In the genomic region with DNA sequence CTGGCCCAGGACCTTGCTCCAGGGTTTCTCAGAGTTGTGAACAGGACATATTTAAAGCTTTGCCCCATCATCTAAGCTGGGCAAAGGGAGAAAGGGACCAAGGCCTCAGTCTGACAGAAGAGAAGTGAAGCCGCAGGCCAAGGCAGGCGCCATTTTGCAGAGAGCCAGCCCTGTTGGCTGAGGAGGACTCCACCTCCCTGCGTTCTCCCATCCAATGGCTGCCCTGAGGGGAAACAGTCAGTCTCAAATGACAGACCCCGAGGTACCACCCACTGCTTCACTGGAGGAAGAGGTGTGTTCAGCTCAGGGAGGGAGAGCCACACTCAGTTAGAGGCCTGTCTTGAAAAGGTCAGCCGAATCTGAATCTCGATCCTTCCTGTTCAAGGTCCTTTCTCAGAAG, we compare ENCODE assay signal across 21 cellular contexts.
DNase-seq lines count a peak whose midpoint lies in the region; ATAC-seq and TF ChIP-seq lines count a peak whose summit lies in the region.
"Had no signal": no experiment of that assay in that cellular context is flagged by ENCODE, and none has a peak within 500 bp of the region (broad histone marks: within the 10 kb centered on the region; RNA-seq: fewer than 3 reads in every experiment).

No MANE protein-coding gene starts in this region.

- H3K36me3 ChIP-seq in mesendoderm (ENCODE audit: control insufficient read depth, insufficient read depth, low read length) (no peaks in the 10 kb centered on the region), vagina (no peaks in the 10 kb centered on the region), WERI-Rb-1 (no peaks in the 10 kb centered on the region)
- H3K36me3 ChIP-seq: SJCRH30 had no signal

- DNase-seq in activated effector memory CD4-positive, alpha-beta T cell treated with anti-CD3 and anti-CD28 coated beads, Interleukin-2, amount 50 U/mL, for 16 hours = peak; percentile 30
- DNase-seq in activated effector memory CD4-positive, alpha-beta T cell treated with Interleukin-2 at 50 U/mL for 16 hours = no peak
- no peak for DNase-seq in WTC11 (ENCODE audit: low spot score)
- peak; percentile 11 for DNase-seq in mesendoderm
- DNase-seq in vagina (ENCODE audit: extremely low spot score in 2 of 2) = peak; percentile 43 to 71
- DNase-seq in CD1c-positive myeloid dendritic cell (ENCODE audit: extremely low spot score) = no peak
- DNase-seq in amygdala (lab: John Stamatoyannopoulos, UW) = no peak
- DNase-seq in WERI-Rb-1 = no peak
- DNase-seq: DMS 273 treated with DMSO at 0.1 percent for 48 hours, DMS79 treated with DMSO at 0.1 percent for 48 hours, HCEC 1CT, NCI-H1105, NCI-H2029 treated with DMSO at 0.1 percent for 48 hours, NCI-H345, NCI-H524, NCI-H774 had no signal

- H4K5ac ChIP-seq in mesendoderm (ENCODE audit: low read length) = no peak overlapping the region

- no peak overlapping the region for H3K4me3 Mint-ChIP-seq in WTC11
- H3K4me3 Mint-ChIP-seq: CD14-positive monocyte had no signal

- H3K27ac Mint-ChIP-seq in WTC11 = no peak overlapping the region
- H3K27ac Mint-ChIP-seq: CD14-positive monocyte had no signal

- H2BK120ac ChIP-seq in mesendoderm (ENCODE audit: low read depth, low read length) = no peak overlapping the region

- no peak overlapping the region for H3K9ac ChIP-seq in mesendoderm (ENCODE audit: low read length)
- H3K9ac ChIP-seq: KMS-11 had no signal

- no peak overlapping the region for H3K56ac ChIP-seq in mesendoderm (ENCODE audit: low read length)

- peaks cover 14% of the 10 kb centered on the region for H3K36me3 Mint-ChIP-seq in WTC11
- H3K36me3 Mint-ChIP-seq: CD14-positive monocyte had no signal

- H3K79me2 ChIP-seq in mesendoderm (ENCODE audit: control insufficient read depth, insufficient read depth, low read length) = no peaks in the 10 kb centered on the region

- H3K27me3 ChIP-seq in mesendoderm (ENCODE audit: insufficient read depth, low read length, poor library complexity) (no peaks in the 10 kb centered on the region), vagina (no peaks in the 10 kb centered on the region), WERI-Rb-1 (ENCODE audit: insufficient read depth, low read depth, severe bottlenecking) (no peaks in the 10 kb centered on the region)
- H3K27me3 ChIP-seq: SJCRH30 had no signal

- CTCF ChIA-PET in WTC11 (lab: Charles Lee) = interaction anchor here (1.8 kb wide), 1 partner anchor 83 kb away, joined by 7 read pairs; no protein-coding TSS in a partner anchor

- H3K4me3 ChIP-seq in mesendoderm (ENCODE audit: low read length) = no peak overlapping the region
- H3K4me3 ChIP-seq in vagina = no peak overlapping the region
- no peak overlapping the region for H3K4me3 ChIP-seq in WERI-Rb-1 (ENCODE audit: low read depth, low read length)
- H3K4me3 ChIP-seq: GM12878, SJCRH30 had no signal

- TF ChIP-seq POLR2A in vagina (IDR thresholded peaks at IDR 0.05) = no peak

- no peak overlapping the region for H4K8ac ChIP-seq in mesendoderm (ENCODE audit: low read depth, low read length)

- no CpG with 5 or more reads among the region's 6 CpGs for WGBS in mesendoderm (ENCODE audit: extremely low coverage, insufficient coverage, low lambda C conversion rate)

- intact Hi-C loops in vagina (cut with DNase I) = no loop called here

- ATAC-seq in WTC11 = peak; percentile 51; the same call in 1 of the 2 replicates
- ATAC-seq: GM12878, Panc1 had no signal

- H3K4me2 ChIP-seq in mesendoderm (ENCODE audit: low read length) = no peak overlapping the region
- H3K4me2 ChIP-seq: KMS-11 had no signal

- POLR2A ChIA-PET in WTC11 (lab: Charles Lee) = no interaction called here

- no peak for TF ChIP-seq CTCF in WTC11 (IDR thresholded peaks at IDR 0.05)
- no peak for TF ChIP-seq CTCF in vagina (IDR thresholded peaks at IDR 0.05)
- no peak for TF ChIP-seq CTCF in WERI-Rb-1 (IDR thresholded peaks at IDR 0.05; ENCODE audit: low read depth, low read length)

- H3K18ac ChIP-seq in mesendoderm (ENCODE audit: low read length) = no peak overlapping the region

- H3K23ac ChIP-seq in mesendoderm (ENCODE audit: low read length) = no peak overlapping the region

- no peak overlapping the region for H3K27ac ChIP-seq in mesendoderm (ENCODE audit: low read depth, low read length)
- H3K27ac ChIP-seq in vagina = no peak overlapping the region
- H3K27ac ChIP-seq in WERI-Rb-1 = no peak overlapping the region
- H3K27ac ChIP-seq: KMS-11, SJCRH30 had no signal

- H2BK5ac ChIP-seq in mesendoderm (ENCODE audit: low read length) = no peak overlapping the region

- no peak overlapping the region for H3K4ac ChIP-seq in mesendoderm (ENCODE audit: low read depth, low read length)

- H3K79me1 ChIP-seq in mesendoderm (ENCODE audit: low read length) = no peaks in the 10 kb centered on the region

- H3K27me3 Mint-ChIP-seq in WTC11 (ENCODE audit: low read depth) = no peaks in the 10 kb centered on the region

- H3K4me1 ChIP-seq in mesendoderm (ENCODE audit: control insufficient read depth, low read depth, low read length) (no peaks in the 10 kb centered on the region), vagina (no peaks in the 10 kb centered on the region)
- H3K4me1 ChIP-seq: SJCRH30 had no signal

- H2BK15ac ChIP-seq in mesendoderm (replicated peaks; ENCODE audit: low read depth) = no peak overlapping the region

- H3K9me3 Mint-ChIP-seq in WTC11 = peaks cover 20% of the 10 kb centered on the region

- H2AK5ac ChIP-seq in mesendoderm (ENCODE audit: low read length) = no peak overlapping the region

- H3K9me3 ChIP-seq in vagina (no peaks in the 10 kb centered on the region), WERI-Rb-1 (ENCODE audit: severe bottlenecking) (no peaks in the 10 kb centered on the region)
- H3K9me3 ChIP-seq: SJCRH30 had no signal

- H3K4me1 Mint-ChIP-seq in WTC11 = no peaks in the 10 kb centered on the region; the same call in 1 of the 2 replicates
- H3K4me1 Mint-ChIP-seq: CD14-positive monocyte had no signal

TF ChIP-seq in WTC11, 78 proteins besides CTCF, POLR2A, EP300 and RAD21 (continues in another document):
- no peak for TF ChIP-seq ZNF317 (CRISPR knock-in tag; IDR thresholded peaks at IDR 0.05; ENCODE audit: borderline replicate concordance, low read depth)
- no peak for TF ChIP-seq MAX (CRISPR knock-in tag; IDR thresholded peaks at IDR 0.05)
- no peak for TF ChIP-seq NFE2L1 (CRISPR knock-in tag; IDR thresholded peaks at IDR 0.05)
- no peak for TF ChIP-seq EMX1 (CRISPR knock-in tag; IDR thresholded peaks at IDR 0.05)
- no peak for TF ChIP-seq MXD4 (CRISPR knock-in tag; IDR thresholded peaks at IDR 0.05; ENCODE audit: borderline replicate concordance)
- no peak for TF ChIP-seq ARID4B (CRISPR knock-in tag; IDR thresholded peaks at IDR 0.05; ENCODE audit: borderline replicate concordance)
- no peak for TF ChIP-seq ZNF138 (CRISPR knock-in tag; conservative IDR thresholded peaks at IDR 0.05)
- no peak for TF ChIP-seq NFATC4 (CRISPR knock-in tag; IDR thresholded peaks at IDR 0.05)
- no peak for TF ChIP-seq IRF1 (CRISPR knock-in tag; IDR thresholded peaks at IDR 0.05)

Comparison
In these comparisons a context has a peak if more than half of its experiments do, and no peak if none do; other contexts are left out.
1. DNase-seq: peak in activated effector memory CD4-positive, alpha-beta T cell treated with anti-CD3 and anti-CD28 coated beads, Interleukin-2, amount 50 U/mL, for 16 hours (single experiment), mesendoderm (single experiment) and vagina (2 of 2); none in activated effector memory CD4-positive, alpha-beta T cell treated with Interleukin-2 at 50 U/mL for 16 hours (single experiment), WTC11 (single experiment), CD1c-positive myeloid dendritic cell (single experiment), amygdala (0 of 56) and WERI-Rb-1 (single experiment).